In genomic region chr17:8835631-8836364, GRCh38 we compare ENCODE assay signal across 28 cellular contexts. TPM values are rescaled to one million over a fixed set of nuclear protein-coding genes. Genes with fewer than 3 reads are reported as not detected.
"Had no signal": no experiment of that assay in that cellular context is flagged by ENCODE, and none has a peak within 500 bp of the region (broad histone marks: within the 10 kb centered on the region; RNA-seq: fewer than 3 reads in every experiment).

No MANE protein-coding gene starts in this region.

- H3K4me3 ChIP-seq: gastrocnemius medialis, left ventricle myocardium inferior, pancreas, psoas muscle, smooth muscle cell, suprapubic skin, tibial artery had no signal

- H3K27me3 ChIP-seq: brain microvascular endothelial cell, pancreas had no signal

- H3K9me3 Mint-ChIP-seq: activated CD4-positive, alpha-beta memory T cell treated with anti-CD3 and anti-CD28 coated beads, Interleukin-2, amount 10 ng/mL, durations not matched to agents 7 days and 5 days; activated CD4-positive, alpha-beta T cell treated with anti-CD3 and anti-CD28 coated beads, Interleukin-2, amount 10 ng/mL, durations not matched to agents 24 days and 14 days; activated T-cell treated with anti-CD3 and anti-CD28 coated beads, Interleukin-2, amount 50 U/mL, for 24 hours; dendritic cell treated with granulocyte-macrophage colony-stimulating factor and Interleukin-4, amounts not matched to agents 40 ng/mL and 50 ng/mL, for 4 days; nephron progenitor cell had no signal

- H3K27ac Mint-ChIP-seq: activated CD4-positive, alpha-beta memory T cell treated with anti-CD3 and anti-CD28 coated beads, Interleukin-2, amount 10 ng/mL, durations not matched to agents 7 days and 5 days; activated CD4-positive, alpha-beta T cell treated with anti-CD3 and anti-CD28 coated beads, Interleukin-2, amount 10 ng/mL, durations not matched to agents 24 days and 14 days; activated T-cell treated with anti-CD3 and anti-CD28 coated beads, Interleukin-2, amount 50 U/mL, for 24 hours; dendritic cell treated with granulocyte-macrophage colony-stimulating factor and Interleukin-4, amounts not matched to agents 40 ng/mL and 50 ng/mL, for 4 days; nephron progenitor cell had no signal

- DNase-seq: activated CD4-positive, alpha-beta memory T cell treated with anti-CD3 and anti-CD28 coated beads, Interleukin-2, amount 10 ng/mL, durations not matched to agents 7 days and 5 days; activated CD4-positive, alpha-beta T cell treated with anti-CD3 and anti-CD28 coated beads, Interleukin-2, amount 10 ng/mL, durations not matched to agents 24 days and 14 days; activated CD4-positive, CD25-positive, alpha-beta regulatory T cell treated with anti-CD3 and anti-CD28 coated beads, Interleukin-2, amount 50 U/mL, for 72 hours; activated gamma-delta T cell treated with Interleukin-2 at 50 U/mL for 16 hours; activated naive CD4-positive, alpha-beta T cell treated with anti-CD3 and anti-CD28 coated beads, Interleukin-2, amount 50 U/mL, for 16 hours; activated T-cell treated with anti-CD3 and anti-CD28 coated beads, Interleukin-2, amount 50 U/mL, for 24 hours; amniotic stem cell; brain microvascular endothelial cell; effector CD4-positive, alpha-beta T cell; gastrocnemius medialis; glutamatergic neuron; left ventricle myocardium inferior; naive B cell; nephron progenitor cell; pancreas; psoas muscle; stimulated activated CD4-positive, alpha-beta T cell treated with anti-CD3 and anti-CD28 coated beads, Interleukin-2, amount 100 ng/mL, for 24 hours; stimulated activated naive CD4-positive, alpha-beta T cell; T-helper 2 cell; tibial artery had no signal

- H3K4me3 Mint-ChIP-seq: activated CD4-positive, alpha-beta memory T cell treated with anti-CD3 and anti-CD28 coated beads, Interleukin-2, amount 10 ng/mL, durations not matched to agents 7 days and 5 days; activated CD4-positive, alpha-beta T cell treated with anti-CD3 and anti-CD28 coated beads, Interleukin-2, amount 10 ng/mL, durations not matched to agents 24 days and 14 days; activated T-cell treated with anti-CD3 and anti-CD28 coated beads, Interleukin-2, amount 50 U/mL, for 24 hours; dendritic cell treated with granulocyte-macrophage colony-stimulating factor and Interleukin-4, amounts not matched to agents 40 ng/mL and 50 ng/mL, for 4 days; naive B cell; nephron progenitor cell had no signal

- H3K4me1 ChIP-seq: gastrocnemius medialis, pancreas, psoas muscle, suprapubic skin had no signal

- H3K4me1 Mint-ChIP-seq: activated CD4-positive, alpha-beta memory T cell treated with anti-CD3 and anti-CD28 coated beads, Interleukin-2, amount 10 ng/mL, durations not matched to agents 7 days and 5 days; activated CD4-positive, alpha-beta T cell treated with anti-CD3 and anti-CD28 coated beads, Interleukin-2, amount 10 ng/mL, durations not matched to agents 24 days and 14 days; naive B cell had no signal

- ATAC-seq: gastrocnemius medialis, pancreas, psoas muscle, SK-N-SH treated with all-trans-retinoic acid at 6 μM for 48 hours had no signal

- H3K36me3 ChIP-seq: brain microvascular endothelial cell, gastrocnemius medialis, pancreas, suprapubic skin, tibial artery had no signal

- H3K4me2 ChIP-seq: smooth muscle cell had no signal

- H3K27me3 Mint-ChIP-seq: activated CD4-positive, alpha-beta memory T cell treated with anti-CD3 and anti-CD28 coated beads, Interleukin-2, amount 10 ng/mL, durations not matched to agents 7 days and 5 days; activated CD4-positive, alpha-beta T cell treated with anti-CD3 and anti-CD28 coated beads, Interleukin-2, amount 10 ng/mL, durations not matched to agents 24 days and 14 days; activated T-cell treated with anti-CD3 and anti-CD28 coated beads, Interleukin-2, amount 50 U/mL, for 24 hours; dendritic cell treated with granulocyte-macrophage colony-stimulating factor and Interleukin-4, amounts not matched to agents 40 ng/mL and 50 ng/mL, for 4 days had no signal

- H3K9me3 ChIP-seq: gastrocnemius medialis, left ventricle myocardium inferior, pancreas, psoas muscle, suprapubic skin, tibial artery had no signal

- H3K27ac ChIP-seq: brain microvascular endothelial cell, gastrocnemius medialis, left ventricle myocardium inferior, pancreas, psoas muscle, suprapubic skin, tibial artery had no signal

RNA-seq across cellular contexts. Expression of gene PIK3R6, which starts 31.7 kb away (rescaled TPM):
- total RNA-seq: astrocyte, epithelial cell of proximal tubule, lung microvascular endothelial cell, smooth muscle cell had no signal
- polyA plus RNA-seq: smooth muscle cell had no signal

RNA-seq across cellular contexts. Expression of gene MFSD6L, which starts 36.6 kb away (rescaled TPM):
- total RNA-seq: astrocyte, cardiac septum, epithelial cell of proximal tubule, gastrocnemius medialis, left ventricle myocardium inferior, lung microvascular endothelial cell, psoas muscle had no signal
- polyA plus RNA-seq: psoas muscle, smooth muscle cell had no signal
